ENCODE assay signal across 9 cellular contexts in genomic region chr9:97388721-97389238, GRCh38. TPM values are rescaled to one million over a fixed set of nuclear protein-coding genes. Genes with fewer than 3 reads are reported as not detected.
A peak's percentile ranks its signal among the peaks of the same experiment; 100 is the strongest.
DNase-seq lines count a peak whose midpoint lies in the region.
"Had no signal": no experiment of that assay in that cellular context is flagged by ENCODE, and none has a peak within 500 bp of the region (broad histone marks: within the 10 kb centered on the region; RNA-seq: fewer than 3 reads in every experiment).

No MANE protein-coding gene starts in this region.

- H3K9ac ChIP-seq in GM23248: no peak overlapping the region

- H3K9me3 ChIP-seq in GM23248 (ENCODE audit: low read depth): no peaks in the 10 kb centered on the region
- H3K9me3 ChIP-seq: A549 had no signal

- H3F3A ChIP-seq in GM23248 (ENCODE audit: insufficient read depth): no peaks in the 10 kb centered on the region

- H3K27ac ChIP-seq in GM23248: no peak overlapping the region
- H3K27ac ChIP-seq: A549 had no signal

- H3K27me3 ChIP-seq in GM23248 (replicated peaks; ENCODE audit: insufficient read depth): no peaks in the 10 kb centered on the region; the same call in none of the 2 replicates

- DNase-seq in SIG-M5 treated with dmso at 0.1 percent for 504 hours (lab: John Stamatoyannopoulos, UW; ENCODE audit: unreplicated experiment) (peak; percentile 71), SIG-M5 (lab: John Stamatoyannopoulos, UW) (no peak), GM23248 (peak; percentile 35), NCI-H69 (lab: John Stamatoyannopoulos, UW) (peak; percentile 36), NCI-H510A treated with DMSO at 0.1 percent for 48 hours (lab: John Stamatoyannopoulos, UW) (no peak), NCI-H2196 (lab: John Stamatoyannopoulos, UW; ENCODE audit: unreplicated experiment) (no peak), NCI-H82 (lab: John Stamatoyannopoulos, UW) (no peak)
- peak in 2 of 3 donors; percentile 31 to 47 for DNase-seq in stimulated activated CD4-positive, alpha-beta T cell treated with anti-CD3 and anti-CD28 coated beads, Interleukin-12 subunit alpha, Interleukin-12 subunit beta, amount 100 ng/mL, for 48 hours (ENCODE audit: low read depth in 2 of 3, low spot score in 1 of 3)

- no peak overlapping the region for H3K4me3 ChIP-seq in GM23248
- H3K4me3 ChIP-seq: A549 had no signal

- no peaks in the 10 kb centered on the region for H4K20me1 ChIP-seq in GM23248 (ENCODE audit: insufficient read depth)

- H2AFZ ChIP-seq in GM23248: no peak overlapping the region

- H3K36me3 ChIP-seq in GM23248 (ENCODE audit: low read depth): no peaks in the 10 kb centered on the region

- no peak overlapping the region for H3K4me2 ChIP-seq in GM23248 (ENCODE audit: unreplicated experiment)
- H3K4me2 ChIP-seq: A549 had no signal

- H3K79me2 ChIP-seq in GM23248 (ENCODE audit: insufficient read depth): no peaks in the 10 kb centered on the region

- no peaks in the 10 kb centered on the region for H3K9me2 ChIP-seq in GM23248 (ENCODE audit: insufficient read depth)

- in situ Hi-C loops in GM23248 (cut with MboI): no loop called here

- WGBS in GM23248 (ENCODE audit: low coverage in 1 of 2, low lambda C conversion rate in 2 of 2, missing lambda C conversion rate in 2 of 2), 2 experiments: 17 to 20% methylated on average over 5 of the region's 5 CpGs

- H3K4me1 ChIP-seq in GM23248 (ENCODE audit: insufficient read depth): no peaks in the 10 kb centered on the region

RNA-seq across cellular contexts. Expression of gene TDRD7, which starts 23.1 kb away (rescaled TPM):
- total RNA-seq in GM23248 (2014; rRNA removed; shearing (Covaris generic)): 6.6 and 8.9 TPM in 2 replicates
- 4.9 and 5.0 TPM in 2 replicates for polyA plus RNA-seq in GM23248 (2016; fragmentation: Nextera tagmentation; extraction: Ambion mirVana)

Comparison
In these comparisons a context has a peak if more than half of its experiments do, and no peak if none do; other contexts are left out.
1. DNase-seq: peak in SIG-M5 treated with dmso at 0.1 percent for 504 hours (single experiment), GM23248 (single experiment), NCI-H69 (single experiment) and stimulated activated CD4-positive, alpha-beta T cell treated with anti-CD3 and anti-CD28 coated beads, Interleukin-12 subunit alpha, Interleukin-12 subunit beta, amount 100 ng/mL, for 48 hours (2 of 3); none in SIG-M5 (single experiment), NCI-H510A treated with DMSO at 0.1 percent for 48 hours (single experiment), NCI-H2196 (single experiment) and NCI-H82 (single experiment).